ENCODE assay signal across 8 cellular contexts in genomic region chr17:78359936-78360370, GRCh38. TPM values are rescaled to one million over a fixed set of nuclear protein-coding genes. Genes with fewer than 3 reads are reported as not detected.
A peak's percentile ranks its signal among the peaks of the same experiment; 100 is the strongest.
DNase-seq lines count a peak whose midpoint lies in the region; ATAC-seq, FAIRE-seq and TF ChIP-seq lines count a peak whose summit lies in the region.

TSS of gene SOCS3 (minus strand) at chr17:78360077. CDS start at chr17:78359095, 982 bp downstream.

- peaks cover 6 to 11% of the 10 kb centered on the region in 2 donors for H3K4me1 ChIP-seq in kidney (ENCODE audit: control insufficient read depth in 1 of 2, insufficient read depth in 1 of 2, low read depth in 1 of 2, low read length in 2 of 2)

- peak within 1 kb of the TSS; percentile 73 to 81 for H3K9ac ChIP-seq in kidney (ENCODE audit: low read length in 2 of 2)

- ATAC-seq in HG03108 (IDR thresholded peaks at IDR 0.05; ENCODE audit: unreplicated experiment) (peak; percentile 32), HG03025 (IDR thresholded peaks at IDR 0.05; ENCODE audit: low FRiP score, unreplicated experiment) (no peak)

- DNase-seq in GM13976 (ENCODE audit: low spot score) (peak; percentile 91), NCI-H446 treated with DMSO at 0.1 percent for 48 hours (lab: John Stamatoyannopoulos, UW) (peak; percentile 57), cerebellar cortex (ENCODE audit: low spot score) (peak; percentile 82), kidney (peak; percentile 100)
- DNase-seq in activated CD4-positive, alpha-beta T cell treated with anti-CD3 and anti-CD28 coated beads for 24 hours (ENCODE audit: low read depth in 2 of 2), result peak; percentile 93 to 96
- DNase-seq in stimulated activated CD4-positive, alpha-beta T cell treated with anti-CD3 and anti-CD28 coated beads, Interleukin-12 subunit alpha, Interleukin-12 subunit beta, amount 100 ng/mL, for 48 hours (ENCODE audit: low read depth in 2 of 3, low spot score in 1 of 3), result peak; percentile 94 to 97 (median 96)

- peak within 1 kb of the TSS; percentile 83 to 95 for H3K27ac ChIP-seq in kidney (ENCODE audit: low read depth in 2 of 2, low read length in 2 of 2)

- no peaks in the 10 kb centered on the region for H3K9me3 ChIP-seq in kidney (ENCODE audit: control insufficient read depth in 1 of 2, low read length in 2 of 2)

- peak within 1 kb of the TSS; percentile 72 to 81 for H3K4me3 ChIP-seq in kidney (ENCODE audit: low read length in 2 of 2)

- H3K36me3 ChIP-seq in kidney (ENCODE audit: control insufficient read depth in 1 of 2, insufficient read depth in 2 of 2, low read length in 2 of 2), result peaks cover 3 to 9% of the 10 kb centered on the region in 2 donors

- in situ Hi-C loops in GM13976 (cut with MboI; ENCODE audit: low sequenced_read_pairs, unreplicated experiment), result no loop called here

- no peak for FAIRE-seq in kidney (lab: Jason Lieb, UNC)

- TF ChIP-seq CTCF in GM13976 (IDR thresholded peaks at IDR 0.05; ENCODE audit: borderline replicate concordance, control extremely low read depth, extremely low read depth, insufficient read depth, missing control alignments), result no peak
- no peak for TF ChIP-seq CTCF in kidney (IDR thresholded peaks at IDR 0.05; ENCODE audit: borderline replicate concordance, extremely low read depth, insufficient read depth)

- intact Hi-C loops in kidney (cut with DNase I), result no loop called here

RNA-seq across cellular contexts. Expression of gene SOCS3, which starts in this region (rescaled TPM):
- 110 TPM for total RNA-seq in kidney
- 31.2 TPM for polyA plus RNA-seq in kidney (ENCODE audit: insufficient read depth, low read depth, low replicate concordance)
